In the genomic region with DNA sequence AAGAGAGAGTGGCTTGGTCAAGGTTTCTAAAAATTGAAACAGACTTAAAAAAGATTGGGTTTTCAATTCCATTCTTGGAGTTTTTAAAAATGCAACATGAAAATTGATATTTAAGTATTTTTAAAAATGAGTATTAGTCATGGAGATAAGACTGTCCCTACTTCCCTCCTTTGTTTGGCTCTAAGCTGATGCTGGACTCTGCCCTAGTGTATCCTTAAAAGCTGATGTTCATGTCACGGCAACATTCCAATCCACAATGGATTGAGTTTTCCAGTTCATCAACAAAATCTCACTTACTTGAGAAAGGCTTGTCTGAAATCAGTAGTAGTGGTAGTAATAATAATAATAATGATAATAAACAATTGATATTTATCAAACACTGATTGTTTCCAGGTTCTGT, we compare ENCODE assay signal across 22 cellular contexts.
DNase-seq lines count a peak whose midpoint lies in the region; TF ChIP-seq lines count a peak whose summit lies in the region.
"Had no signal": no experiment of that assay in that cellular context is flagged by ENCODE, and none has a peak within 500 bp of the region (broad histone marks: within the 10 kb centered on the region; RNA-seq: fewer than 3 reads in every experiment).

No MANE protein-coding gene starts in this region.

- DNase-seq in LHCN-M2 (ENCODE audit: low read depth) (peak; percentile 18), brain microvascular endothelial cell (no peak), iris pigment epithelial cell (ENCODE audit: low read depth) (peak; percentile 34), stomach (no peak), lower leg skin (ENCODE audit: low spot score in 2 of 2) (no peak), amniotic stem cell (lab: John Stamatoyannopoulos, UW) (no peak), NCI-H2029 treated with DMSO at 0.1 percent for 48 hours (lab: John Stamatoyannopoulos, UW) (no peak)
- DNase-seq: activated B cell treated with CpG ODN at 0.5 μM for 24 hours; activated CD4-positive, alpha-beta memory T cell treated with anti-CD3 and anti-CD28 coated beads, Interleukin-2, amount 10 ng/mL, durations not matched to agents 7 days and 5 days; activated T-cell treated with anti-CD3 and anti-CD28 coated beads for 4 hours; adrenal gland; AML-193; caudate nucleus; DMS79; foreskin fibroblast; KG1; MV-4-11; NCI-H187; NCI-H774; SHP77; SW 1271; testis had no signal

- intact Hi-C loops in stomach (cut with DNase I; ENCODE audit: low total_unique reads) = no loop called here
- intact Hi-C loops in lower leg skin (cut with DNase I; ENCODE audit: low total_unique reads) = no loop called here

- in situ Hi-C loops in brain microvascular endothelial cell (cut with HindIII; ENCODE audit: low pct_ligation_motif_present, low sequenced_read_pairs) = no loop called here

- H3K27ac ChIP-seq in brain microvascular endothelial cell (peak overlapping the region; percentile 78), stomach (peak overlapping the region in 4 of 5 donors; percentile 17 to 60 (median 35))

- TF ChIP-seq CTCF in brain microvascular endothelial cell (IDR thresholded peaks at IDR 0.05; ENCODE audit: low read depth, low read length, missing control alignments) = no peak
- TF ChIP-seq CTCF in stomach (IDR thresholded peaks at IDR 0.05) = no peak
- no peak for TF ChIP-seq CTCF in lower leg skin (IDR thresholded peaks at IDR 0.05)

- H3K36me3 ChIP-seq in brain microvascular endothelial cell (replicated peaks) (no peaks in the 10 kb centered on the region), stomach (no peaks in the 10 kb centered on the region)
- H3K36me3 ChIP-seq: adrenal gland had no signal

- TF ChIP-seq POLR2A in stomach (IDR thresholded peaks at IDR 0.05) = no peak
- no peak for TF ChIP-seq POLR2A in lower leg skin (IDR thresholded peaks at IDR 0.05)

- H3K9me3 ChIP-seq in stomach = no peaks in the 10 kb centered on the region
- H3K9me3 ChIP-seq: adrenal gland, testis had no signal

- H3K4me3 ChIP-seq in brain microvascular endothelial cell (ENCODE audit: low read depth, low read length) (no peak overlapping the region), stomach (no peak overlapping the region), lower leg skin (ENCODE audit: low read depth, poor library complexity, severe bottlenecking) (no peak overlapping the region)
- H3K4me3 ChIP-seq: adrenal gland, testis had no signal

- H3K4me1 ChIP-seq in stomach = peaks cover 18 to 63% (median 40%) of the 10 kb centered on the region in 4 donors

- no peak for TF ChIP-seq EP300 in stomach (IDR thresholded peaks at IDR 0.05)

- no peaks in the 10 kb centered on the region for H3K27me3 ChIP-seq in brain microvascular endothelial cell (replicated peaks)
- H3K27me3 ChIP-seq in stomach = no peaks in the 10 kb centered on the region
- H3K27me3 ChIP-seq: adrenal gland, testis had no signal

- 76 to 90% (median 84%) methylated on average over 1 of the region's 1 CpG for WGBS in stomach, 5 donors
- WGBS in lower leg skin, 2 donors = 80 to 87% methylated on average over 1 of the region's 1 CpG

Comparison
In these comparisons a context has a peak if more than half of its experiments do, and no peak if none do; other contexts are left out.
1. DNase-seq: peak in LHCN-M2 (single experiment) and iris pigment epithelial cell (single experiment); none in brain microvascular endothelial cell (single experiment), stomach (single experiment), lower leg skin (0 of 2), amniotic stem cell (single experiment) and NCI-H2029 treated with DMSO at 0.1 percent for 48 hours (single experiment).